Comparison of ENCODE assay signal across 17 cellular contexts in the genomic region with DNA sequence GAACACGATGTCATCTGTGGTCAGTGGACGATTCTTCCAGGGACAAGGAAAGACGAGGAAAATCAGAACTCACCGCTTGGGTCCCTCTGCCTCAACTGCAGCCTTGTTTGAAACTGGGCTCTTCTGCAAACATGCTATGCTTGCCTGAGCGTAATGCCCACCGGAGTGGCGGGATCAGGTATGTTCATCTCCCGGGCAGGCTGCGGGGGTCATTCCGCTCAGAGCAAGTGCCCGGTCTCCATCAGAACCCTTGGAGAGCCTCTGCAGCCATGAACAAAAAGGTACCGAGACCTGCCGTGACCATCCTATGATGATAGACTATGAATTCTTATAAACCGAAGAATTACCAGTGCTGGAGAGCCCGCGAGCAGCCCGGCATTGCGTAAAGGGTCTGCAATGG.
A peak's percentile ranks its signal among the peaks of the same experiment; 100 is the strongest.
DNase-seq lines count a peak whose midpoint lies in the region; ATAC-seq and TF ChIP-seq lines count a peak whose summit lies in the region.
"Had no signal": no experiment of that assay in that cellular context is flagged by ENCODE, and none has a peak within 500 bp of the region (broad histone marks: within the 10 kb centered on the region; RNA-seq: fewer than 3 reads in every experiment).

No MANE protein-coding gene starts in this region.

- peaks cover 8% of the 10 kb centered on the region for H3K4me1 Mint-ChIP-seq in T-helper 2 cell treated with Interferon-gamma antibody and Interleukin-4, amounts not matched to agents 5 μg/mL and 100 μg/mL, for 36 hours (ENCODE audit: low read depth)
- peaks cover 15% of the 10 kb centered on the region for H3K4me1 Mint-ChIP-seq in T-helper 17 cell

- no peaks in the 10 kb centered on the region for H3K36me3 ChIP-seq in osteoblast (ENCODE audit: insufficient read depth, low read length)
- H3K36me3 ChIP-seq in spleen, result no peaks in the 10 kb centered on the region
- H3K36me3 ChIP-seq: BLaER1 had no signal

- peak overlapping the region; percentile 63 for H3K27ac Mint-ChIP-seq in T-helper 2 cell treated with Interferon-gamma antibody and Interleukin-4, amounts not matched to agents 5 μg/mL and 100 μg/mL, for 36 hours
- peak overlapping the region; percentile 47 for H3K27ac Mint-ChIP-seq in T-helper 17 cell

- H3K9me3 ChIP-seq in T-helper 17 cell (ENCODE audit: control insufficient read depth, low read length, poor library complexity, severe bottlenecking), result no peaks in the 10 kb centered on the region
- H3K9me3 ChIP-seq in osteoblast (ENCODE audit: low read depth, low read length), result no peaks in the 10 kb centered on the region
- H3K9me3 ChIP-seq in spleen, result no peaks in the 10 kb centered on the region
- H3K9me3 ChIP-seq: BLaER1, Caco-2 had no signal

- no peak for TF ChIP-seq POLR2A in spleen (IDR thresholded peaks at IDR 0.05)

- no peaks in the 10 kb centered on the region for H4K20me1 ChIP-seq in osteoblast (ENCODE audit: insufficient read depth, low read length)
- H4K20me1 ChIP-seq: BLaER1 had no signal

- TF ChIP-seq CTCF in osteoblast (IDR thresholded peaks at IDR 0.05; ENCODE audit: extremely low read depth, low read depth, low read length) (no peak), spleen (IDR thresholded peaks at IDR 0.05 in 8 of 11, conservative IDR thresholded peaks at IDR 0.05 in 3 of 11) (no peak), foreskin fibroblast (IDR thresholded peaks at IDR 0.05; ENCODE audit: low read depth, low read length) (no peak)

- no peak for DNase-seq in T-helper 2 cell treated with Interferon-gamma antibody and Interleukin-4, amounts not matched to agents 5 μg/mL and 100 μg/mL, for 36 hours (ENCODE audit: low spot score)
- DNase-seq in T-helper 2 cell (no peak), T-helper 17 cell (no peak), osteoblast (ENCODE audit: insufficient read length, low spot score, missing footprints) (peak; percentile 61), spleen (peak; percentile 59), foreskin fibroblast (no peak), NCI-H1694 (lab: John Stamatoyannopoulos, UW) (no peak), DMS 273 (lab: John Stamatoyannopoulos, UW; ENCODE audit: unreplicated experiment) (no peak)
- DNase-seq: AML-193; Caco-2; CD8-positive, alpha-beta memory T cell; DMS 273 treated with DMSO at 0.1 percent for 48 hours; HCEC 1CT had no signal

- intact Hi-C loops in spleen (cut with DNase I; ENCODE audit: low total_unique reads), result no loop called here

- no peak overlapping the region for H2AFZ ChIP-seq in osteoblast (ENCODE audit: low read length)

- H3K4me2 ChIP-seq in osteoblast (ENCODE audit: insufficient read depth, low read length), result no peak overlapping the region
- H3K4me2 ChIP-seq: BLaER1 had no signal

- H3K9me3 Mint-ChIP-seq in T-helper 2 cell treated with Interferon-gamma antibody and Interleukin-4, amounts not matched to agents 5 μg/mL and 100 μg/mL, for 36 hours, result no peaks in the 10 kb centered on the region
- H3K9me3 Mint-ChIP-seq: CD8-positive, alpha-beta memory T cell had no signal

- H3K27me3 ChIP-seq in osteoblast (ENCODE audit: insufficient read depth, low read length) (no peaks in the 10 kb centered on the region), spleen (replicated peaks in 1 of 7) (peaks cover 0 to 4% (median 0%) of the 10 kb centered on the region in 7 donors)
- H3K27me3 ChIP-seq: BLaER1 had no signal

- 92 to 97% (median 94%) methylated on average over 16 to 18 of the region's 18 CpGs for WGBS in spleen, 5 donors

- H3K36me3 Mint-ChIP-seq in T-helper 2 cell treated with Interferon-gamma antibody and Interleukin-4, amounts not matched to agents 5 μg/mL and 100 μg/mL, for 36 hours (ENCODE audit: low read depth), result peaks cover 5% of the 10 kb centered on the region
- no peaks in the 10 kb centered on the region for H3K36me3 Mint-ChIP-seq in T-helper 17 cell (ENCODE audit: low read depth)

- no peak overlapping the region for H3K4me3 Mint-ChIP-seq in T-helper 2 cell treated with Interferon-gamma antibody and Interleukin-4, amounts not matched to agents 5 μg/mL and 100 μg/mL, for 36 hours
- no peak overlapping the region for H3K4me3 Mint-ChIP-seq in T-helper 17 cell
- H3K4me3 Mint-ChIP-seq: CD8-positive, alpha-beta memory T cell had no signal

- H3K4me1 ChIP-seq in osteoblast (ENCODE audit: insufficient read depth, low read length) (no peaks in the 10 kb centered on the region), spleen (peaks cover 5 to 38% (median 27%) of the 10 kb centered on the region in 6 donors)
- H3K4me1 ChIP-seq: Caco-2 had no signal

- H3K4me3 ChIP-seq in osteoblast (ENCODE audit: insufficient read depth, low read length) (no peak overlapping the region), spleen (no peak overlapping the region), foreskin fibroblast (ENCODE audit: low read depth in 1 of 2, low read length in 2 of 2) (no peak overlapping the region)
- H3K4me3 ChIP-seq: BLaER1, GM12878 had no signal

- H3K27me3 Mint-ChIP-seq in T-helper 2 cell treated with Interferon-gamma antibody and Interleukin-4, amounts not matched to agents 5 μg/mL and 100 μg/mL, for 36 hours (ENCODE audit: low read depth), result no peaks in the 10 kb centered on the region
- no peaks in the 10 kb centered on the region for H3K27me3 Mint-ChIP-seq in T-helper 17 cell

- no peak for ATAC-seq in T-helper 17 cell
- ATAC-seq: GM12878 had no signal

- H3K79me2 ChIP-seq in osteoblast (ENCODE audit: insufficient read depth, low read length), result no peaks in the 10 kb centered on the region

- no peak overlapping the region for H3K27ac ChIP-seq in osteoblast (ENCODE audit: low read depth, low read length)
- H3K27ac ChIP-seq in spleen, result no peak overlapping the region
- H3K27ac ChIP-seq: 22Rv1, BLaER1, HL-60 had no signal

Comparison
In these comparisons a context has a peak if more than half of its experiments do, and no peak if none do; other contexts are left out.
1. DNase-seq: peak in osteoblast (single experiment) and spleen (single experiment); none in T-helper 2 cell treated with Interferon-gamma antibody and Interleukin-4, amounts not matched to agents 5 μg/mL and 100 μg/mL, for 36 hours (single experiment), T-helper 2 cell (0 of 5), T-helper 17 cell (0 of 3), foreskin fibroblast (0 of 2), NCI-H1694 (single experiment) and DMS 273 (single experiment).